1 cellular context compared by ENCODE assay signal in the genomic region with DNA sequence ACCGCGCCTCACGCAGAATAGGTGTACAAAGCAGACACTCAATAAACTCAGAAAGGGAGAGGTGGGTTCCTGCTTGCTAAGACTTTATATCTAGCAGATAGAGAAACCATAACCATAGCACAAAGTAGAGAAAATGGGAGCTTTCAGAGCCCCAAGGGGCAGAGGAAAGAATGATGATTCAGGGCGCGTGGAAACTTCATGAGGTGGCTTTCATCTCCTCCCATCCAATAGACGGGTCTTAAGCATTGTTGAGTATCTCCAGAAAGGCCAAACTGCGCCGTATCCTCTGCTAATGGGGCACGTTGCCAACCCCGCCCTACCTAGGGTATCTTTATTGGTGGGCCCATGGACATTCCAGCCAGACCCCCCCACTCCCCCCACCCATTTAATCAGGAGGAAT.
TF ChIP-seq lines count a peak whose summit lies in the region.

No MANE protein-coding gene starts in this region.

TF ChIP-seq in WTC11, 78 proteins besides CTCF, POLR2A, EP300 and RAD21 (continued from another document):
- no peak for TF ChIP-seq ZNF281 (CRISPR knock-in tag; IDR thresholded peaks at IDR 0.05)
- TF ChIP-seq ELF4 (CRISPR knock-in tag; IDR thresholded peaks at IDR 0.05; ENCODE audit: low read depth) = no peak
- no peak for TF ChIP-seq NFATC4 (CRISPR knock-in tag; IDR thresholded peaks at IDR 0.05)
- TF ChIP-seq, protein P1, sequence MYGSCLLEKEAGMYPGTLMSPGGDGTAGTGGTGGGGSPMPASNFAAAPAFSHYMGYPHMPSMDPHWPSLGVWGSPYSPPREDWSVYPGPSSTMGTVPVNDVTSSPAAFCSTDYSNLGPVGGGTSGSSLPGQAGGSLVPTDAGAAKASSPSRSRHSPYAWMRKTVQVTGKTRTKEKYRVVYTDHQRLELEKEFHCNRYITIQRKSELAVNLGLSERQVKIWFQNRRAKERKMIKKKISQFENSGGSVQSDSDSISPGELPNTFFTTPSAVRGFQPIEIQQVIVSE (CRISPR knock-in tag; IDR thresholded peaks at IDR 0.05; ENCODE audit: borderline replicate concordance) = no peak
- no peak for TF ChIP-seq ZNF425 (CRISPR knock-in tag; conservative IDR thresholded peaks at IDR 0.05)
- no peak for TF ChIP-seq ATF1 (CRISPR knock-in tag; IDR thresholded peaks at IDR 0.05)
- no peak for TF ChIP-seq ETV6 (CRISPR knock-in tag; IDR thresholded peaks at IDR 0.05)
- TF ChIP-seq ESRRA (CRISPR knock-in tag; IDR thresholded peaks at IDR 0.05; ENCODE audit: borderline replicate concordance) = no peak
